9 cellular contexts compared by ENCODE assay signal in genomic region chr7:25894002-25894901, GRCh38.
A peak's percentile ranks its signal among the peaks of the same experiment; 100 is the strongest.
DNase-seq lines count a peak whose midpoint lies in the region; ATAC-seq, FAIRE-seq and TF ChIP-seq lines count a peak whose summit lies in the region.
"Had no signal": no experiment of that assay in that cellular context is flagged by ENCODE, and none has a peak within 500 bp of the region (broad histone marks: within the 10 kb centered on the region; RNA-seq: fewer than 3 reads in every experiment).

No MANE protein-coding gene starts in this region.

- H3K4me1 Mint-ChIP-seq in naive B cell, result peaks cover 22 to 32% (median 31%) of the 10 kb centered on the region in 3 donors

- 74% methylated on average over 6 of the region's 7 CpGs for WGBS in A549 (ENCODE audit: missing lambda C conversion rate)

- H3K27ac Mint-ChIP-seq in naive B cell, result peak overlapping the region in 5 of 6 donors; percentile 36 to 78 (median 76)

- peak overlapping the region; percentile 78; the same call in 2 of the 3 replicates for H3K4me2 ChIP-seq in A549

- H3K4me1 ChIP-seq in A549, result peaks cover 6% of the 10 kb centered on the region; the same call in 1 of the 3 replicates

- no peaks in the 10 kb centered on the region for H3K36me3 ChIP-seq in MG63

- H3K36me3 Mint-ChIP-seq in naive B cell, result peaks cover 0 to 4% of the 10 kb centered on the region in 2 donors

- no peak for TF ChIP-seq POLR2A in A549 (IDR thresholded peaks at IDR 0.05; ENCODE audit: low read length)

- peaks cover 52 to 72% (median 63%) of the 10 kb centered on the region in 3 donors for H3K27me3 Mint-ChIP-seq in naive B cell

- no peak for TF ChIP-seq RAD21 in A549 (conservative IDR thresholded peaks at IDR 0.05 in 1 of 2, IDR thresholded peaks at IDR 0.05 in 1 of 2)

- no peak for TF ChIP-seq CTCF in A549 (IDR thresholded peaks at IDR 0.05)
- no peak for TF ChIP-seq CTCF in GM12865 (IDR thresholded peaks at IDR 0.05; ENCODE audit: insufficient read depth, low read depth, low read length, missing control alignments)

- H3K4me3 ChIP-seq in A549 (no peak overlapping the region), GM12865 (ENCODE audit: low read depth, low read length) (peak overlapping the region; percentile 13), MG63 (no peak overlapping the region)

- peak overlapping the region in 5 of 8 donors; percentile 16 to 74 (median 34) for H3K4me3 Mint-ChIP-seq in naive B cell

- peaks cover 0 to 4% (median 0%) of the 10 kb centered on the region in 7 donors for H3K9me3 Mint-ChIP-seq in naive B cell

- peak in 1 of 2 experiments; percentile 43 for DNase-seq in A549 (ENCODE audit: low read depth in 1 of 2, low spot score in 1 of 2)
- DNase-seq in GM12865 (ENCODE audit: low read depth), result peak; percentile 89
- peak; percentile 41 for DNase-seq in NCI-H2227 treated with DMSO at 0.1 percent for 48 hours (lab: John Stamatoyannopoulos, UW)
- DNase-seq in activated gamma-delta T cell treated with anti-CD3 and anti-CD28 coated beads, Interleukin-2, amount 50 U/mL, for 16 hours (ENCODE audit: low read depth), result peak; percentile 2
- DNase-seq in naive B cell, result no peak
- DNase-seq in mesenteric fat pad (ENCODE audit: low spot score), result no peak
- DNase-seq in MG63, result no peak

- ATAC-seq in A549 (peak; percentile 57 to 77; a peak in 5 of 6 replicates), HG02610 (IDR thresholded peaks at IDR 0.05; ENCODE audit: unreplicated experiment) (peak; percentile 50), naive B cell (ENCODE audit: low read depth in 2 of 2) (no peak)

- H3K9me3 ChIP-seq in A549 (no peaks in the 10 kb centered on the region), MG63 (no peaks in the 10 kb centered on the region)

- H3K27ac ChIP-seq in A549, result no peak overlapping the region; a peak in 1 of 6 replicates
- H3K27ac ChIP-seq: HL-60 had no signal

- FAIRE-seq in A549 (lab: Jason Lieb, UNC), result no peak

- H3K27me3 ChIP-seq in MG63, result peaks cover 3% of the 10 kb centered on the region; the same call in 1 of the 2 replicates

- CTCF ChIA-PET in A549 (lab: Yijun Ruan, JAX), result interaction anchor here (0.6 to 8.9 kb wide), 36 partner anchors 12 to 1285 kb away, joined by 3 to 154 read pairs (median 4); no protein-coding TSS in a partner anchor

- POLR2A ChIA-PET in A549 (lab: Yijun Ruan, JAX), result interaction anchor here (0.7 kb wide), 2 partner anchors 258 to 306 kb away, joined by 4 read pairs; partner anchors contain the start of genes HNRNPA2B1 and NFE2L3

- no peak for TF ChIP-seq EP300 in A549 (IDR thresholded peaks at IDR 0.05)

TF ChIP-seq in A549, 52 proteins besides CTCF, POLR2A, EP300 and RAD21:
- no peak for TF ChIP-seq JUN (IDR thresholded peaks at IDR 0.05)
- no peak for TF ChIP-seq CBX2 (IDR thresholded peaks at IDR 0.05; ENCODE audit: borderline replicate concordance, low read depth)
- TF ChIP-seq EHMT2 (IDR thresholded peaks at IDR 0.05; ENCODE audit: low read depth), result no peak
- peak; percentile 81 for TF ChIP-seq ESRRA (IDR thresholded peaks at IDR 0.05; ENCODE audit: borderline replicate concordance, low read length)
- peak; percentile 70; the same call in 1 of the 2 replicates for TF ChIP-seq KDM1A (IDR thresholded peaks at IDR 0.05; ENCODE audit: low read depth)
- TF ChIP-seq SREBF2 (IDR thresholded peaks at IDR 0.05), result no peak
- TF ChIP-seq, protein P1, sequence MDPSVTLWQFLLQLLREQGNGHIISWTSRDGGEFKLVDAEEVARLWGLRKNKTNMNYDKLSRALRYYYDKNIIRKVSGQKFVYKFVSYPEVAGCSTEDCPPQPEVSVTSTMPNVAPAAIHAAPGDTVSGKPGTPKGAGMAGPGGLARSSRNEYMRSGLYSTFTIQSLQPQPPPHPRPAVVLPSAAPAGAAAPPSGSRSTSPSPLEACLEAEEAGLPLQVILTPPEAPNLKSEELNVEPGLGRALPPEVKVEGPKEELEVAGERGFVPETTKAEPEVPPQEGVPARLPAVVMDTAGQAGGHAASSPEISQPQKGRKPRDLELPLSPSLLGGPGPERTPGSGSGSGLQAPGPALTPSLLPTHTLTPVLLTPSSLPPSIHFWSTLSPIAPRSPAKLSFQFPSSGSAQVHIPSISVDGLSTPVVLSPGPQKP (IDR thresholded peaks at IDR 0.05; ENCODE audit: low read depth, low read length), result no peak
- no peak for TF ChIP-seq ZNF302 (CRISPR knock-in tag; IDR thresholded peaks at IDR 0.05)
- no peak for TF ChIP-seq HEYL (CRISPR knock-in tag; IDR thresholded peaks at IDR 0.05)

Comparison
In these comparisons a context has a peak if more than half of its experiments do, and no peak if none do; other contexts are left out.
1. ATAC-seq: peak in A549 (2 of 2) and HG02610 (single experiment); none in naive B cell (0 of 2).
2. DNase-seq: peak in GM12865 (single experiment), NCI-H2227 treated with DMSO at 0.1 percent for 48 hours (single experiment) and activated gamma-delta T cell treated with anti-CD3 and anti-CD28 coated beads, Interleukin-2, amount 50 U/mL, for 16 hours (single experiment); none in naive B cell (single experiment), mesenteric fat pad (single experiment) and MG63 (single experiment).